In the genomic region with DNA sequence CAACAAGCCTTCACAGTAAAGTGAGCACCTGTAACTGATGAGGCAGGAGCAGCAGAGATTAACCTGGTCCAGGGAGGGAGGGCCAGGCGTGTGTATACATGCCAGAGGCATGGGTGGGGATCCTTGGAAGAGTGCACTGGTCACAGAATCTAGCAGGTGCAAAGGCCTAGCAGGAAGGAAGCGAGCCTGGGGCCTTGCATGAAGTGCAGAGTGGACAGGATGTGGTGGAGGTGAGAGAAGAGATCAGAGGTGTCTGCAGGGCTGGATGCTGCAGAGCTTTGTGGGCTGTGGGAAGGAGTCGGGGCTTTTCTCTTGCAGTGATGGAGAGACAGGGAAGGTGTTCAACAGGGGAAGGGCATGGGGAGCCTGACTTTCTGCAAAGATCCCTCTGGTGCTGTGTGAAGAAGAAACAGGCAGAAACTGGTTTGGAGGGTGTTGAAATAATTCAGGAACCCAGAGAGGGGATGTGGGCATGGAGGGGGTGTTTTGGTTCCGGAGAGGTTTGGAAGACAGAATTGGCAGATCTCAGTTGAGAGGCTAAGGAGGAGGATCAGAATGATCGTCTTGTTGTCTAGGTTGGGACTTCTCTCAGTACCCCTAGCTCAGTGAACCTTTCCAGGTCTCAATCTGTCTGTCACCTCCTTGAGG, we compare ENCODE assay signal across 9 cellular contexts. TPM values are rescaled to one million over a fixed set of nuclear protein-coding genes. Genes with fewer than 3 reads are reported as not detected.
DNase-seq lines count a peak whose midpoint lies in the region; ATAC-seq and TF ChIP-seq lines count a peak whose summit lies in the region.
"Had no signal": no experiment of that assay in that cellular context is flagged by ENCODE, and none has a peak within 500 bp of the region (broad histone marks: within the 10 kb centered on the region; RNA-seq: fewer than 3 reads in every experiment).

No MANE protein-coding gene starts in this region.

- no peak overlapping the region for H3K4me3 ChIP-seq in transverse colon

- H3K9me3 Mint-ChIP-seq in IgD-negative memory B cell: peaks cover 0 to 2% (median 0%) of the 10 kb centered on the region in 3 donors
- H3K9me3 Mint-ChIP-seq in activated T-cell treated with anti-CD3 and anti-CD28 coated beads, Interleukin-2, amount 50 U/mL, for 72 hours: no peaks in the 10 kb centered on the region

- TF ChIP-seq CTCF in transverse colon (IDR thresholded peaks at IDR 0.05): no peak

- no peak for TF ChIP-seq POLR2A in transverse colon (IDR thresholded peaks at IDR 0.05)

- H3K4me3 Mint-ChIP-seq in IgD-negative memory B cell: peak overlapping the region in 3 of 4 donors; percentile 43 to 63 (median 53)
- peak overlapping the region; percentile 37 to 55 for H3K4me3 Mint-ChIP-seq in activated T-cell treated with anti-CD3 and anti-CD28 coated beads, Interleukin-2, amount 50 U/mL, for 72 hours

- H3K27ac Mint-ChIP-seq in IgD-negative memory B cell: peak overlapping the region; percentile 3 to 48 (median 6)
- peak overlapping the region; percentile 5 for H3K27ac Mint-ChIP-seq in activated T-cell treated with anti-CD3 and anti-CD28 coated beads, Interleukin-2, amount 50 U/mL, for 72 hours

- ATAC-seq in activated T-cell treated with anti-CD3 and anti-CD28 coated beads, Interleukin-2, amount 50 U/mL, for 72 hours (replicated peaks in 1 of 2): peak; percentile 51 to 58

- H3K36me3 ChIP-seq in transverse colon: no peaks in the 10 kb centered on the region

- H3K36me3 Mint-ChIP-seq in IgD-negative memory B cell: no peaks in the 10 kb centered on the region
- peaks cover 0 to 2% of the 10 kb centered on the region in 2 donors for H3K36me3 Mint-ChIP-seq in activated T-cell treated with anti-CD3 and anti-CD28 coated beads, Interleukin-2, amount 50 U/mL, for 72 hours (ENCODE audit: insufficient read depth in 2 of 2)

- peak overlapping the region in 2 of 4 donors; percentile 4 to 17 for H3K27ac ChIP-seq in transverse colon

- peaks cover 0 to 20% (median 3%) of the 10 kb centered on the region in 4 donors for H3K4me1 ChIP-seq in transverse colon

- H3K27me3 ChIP-seq in transverse colon: no peaks in the 10 kb centered on the region

- intact Hi-C loops in transverse colon (cut with DNase I; ENCODE audit: low total_unique reads): no loop called here

- WGBS in transverse colon (ENCODE audit: low coverage in 1 of 2), 2 donors: 47% methylated on average over 5 of the region's 5 CpGs; no CpG with 5 or more reads in 1 of the 2 donors

- H3K4me1 Mint-ChIP-seq in IgD-negative memory B cell: peaks cover 25 to 30% (median 26%) of the 10 kb centered on the region in 3 donors
- peaks cover 61% of the 10 kb centered on the region for H3K4me1 Mint-ChIP-seq in activated T-cell treated with anti-CD3 and anti-CD28 coated beads, Interleukin-2, amount 50 U/mL, for 72 hours (ENCODE audit: low read depth)

- H3K27me3 Mint-ChIP-seq in IgD-negative memory B cell: no peaks in the 10 kb centered on the region
- H3K27me3 Mint-ChIP-seq in activated T-cell treated with anti-CD3 and anti-CD28 coated beads, Interleukin-2, amount 50 U/mL, for 72 hours (ENCODE audit: low read depth): no peaks in the 10 kb centered on the region

- no peak for TF ChIP-seq EP300 in transverse colon (IDR thresholded peaks at IDR 0.05; ENCODE audit: low read depth)

- H3K9me3 ChIP-seq in transverse colon: no peaks in the 10 kb centered on the region

- in situ Hi-C loops in transverse colon (cut with MboI; ENCODE audit: low pct_ligation_motif_present in 1 of 4, low pct_unique_long_range_greater_than_20kb in 1 of 4, low sequenced_read_pairs in 3 of 4): no loop called here

- DNase-seq in stimulated activated CD4-positive, alpha-beta T cell treated with anti-CD3 and anti-CD28 coated beads, Interleukin-15, amount 100 ng/mL, for 24 hours: peak; percentile 48
- DNase-seq in stimulated activated CD4-positive, alpha-beta T cell treated with anti-CD3 and anti-CD28 coated beads, Interleukin-12 subunit alpha, Interleukin-12 subunit beta, amount 100 ng/mL, for 4 hours: no peak
- DNase-seq in activated T-cell treated with anti-CD3 and anti-CD28 coated beads, Interleukin-2, amount 50 U/mL, for 72 hours: peak; percentile 62 to 63
- peak; percentile 63 for DNase-seq in transverse colon
- DNase-seq in Ammon's horn (ENCODE audit: low spot score): no peak
- DNase-seq in NCI-H345 treated with DMSO at 0.1 percent for 48 hours (lab: John Stamatoyannopoulos, UW; ENCODE audit: unreplicated experiment): no peak
- DNase-seq in RKO (ENCODE audit: low spot score): no peak

RNA-seq across cellular contexts. Expression of a gene that starts 2.6 kb away (rescaled TPM):
- polyA plus RNA-seq in IgD-negative memory B cell: 34.7 TPM
- 10 to 100 TPM; 19.0 to 23.2 TPM for total RNA-seq in activated T-cell treated with anti-CD3 and anti-CD28 coated beads, Interleukin-2, amount 50 U/mL, for 72 hours
- 10 to 100 TPM; 14.3 to 35.6 (median 26.8) TPM for total RNA-seq in transverse colon

RNA-seq across cellular contexts. Expression of a gene that starts 25.3 kb away (rescaled TPM):
- polyA plus RNA-seq in IgD-negative memory B cell: 1.0 TPM
- total RNA-seq in activated T-cell treated with anti-CD3 and anti-CD28 coated beads, Interleukin-2, amount 50 U/mL, for 72 hours: not detected
- 1 to 10 TPM in 2 of 4 donors, not detected in 2; 1.1 to 6.4 TPM for total RNA-seq in transverse colon
- total RNA-seq: kidney epithelial cell had no signal

RNA-seq across cellular contexts. Expression of a gene that starts 29.3 kb away (rescaled TPM):
- not detected for polyA plus RNA-seq in IgD-negative memory B cell
- under 1 TPM in 1 of 2 donors, not detected in 1; 0.63 TPM for total RNA-seq in activated T-cell treated with anti-CD3 and anti-CD28 coated beads, Interleukin-2, amount 50 U/mL, for 72 hours
- total RNA-seq in transverse colon: not detected
- total RNA-seq: kidney epithelial cell had no signal

Comparison
In these comparisons a context has a peak if more than half of its experiments do, and no peak if none do; other contexts are left out.
1. DNase-seq: peak in stimulated activated CD4-positive, alpha-beta T cell treated with anti-CD3 and anti-CD28 coated beads, Interleukin-15, amount 100 ng/mL, for 24 hours (single experiment), activated T-cell treated with anti-CD3 and anti-CD28 coated beads, Interleukin-2, amount 50 U/mL, for 72 hours (2 of 2) and transverse colon (single experiment); none in stimulated activated CD4-positive, alpha-beta T cell treated with anti-CD3 and anti-CD28 coated beads, Interleukin-12 subunit alpha, Interleukin-12 subunit beta, amount 100 ng/mL, for 4 hours (single experiment), Ammon's horn (single experiment), NCI-H345 treated with DMSO at 0.1 percent for 48 hours (single experiment) and RKO (single experiment).